In genomic region chr10:115558252-115558651, GRCh38 we compare ENCODE assay signal across 16 cellular contexts.
"Had no signal": no experiment of that assay in that cellular context is flagged by ENCODE, and none has a peak within 500 bp of the region (broad histone marks: within the 10 kb centered on the region; RNA-seq: fewer than 3 reads in every experiment).

No MANE protein-coding gene starts in this region.

- H3K27me3 Mint-ChIP-seq: naive thymus-derived CD8-positive, alpha-beta T cell had no signal

- H3K27me3 ChIP-seq: colonic mucosa, heart left ventricle, ovary, right atrium auricular region, sigmoid colon had no signal

- H3K36me3 ChIP-seq: colonic mucosa, heart left ventricle, ovary, right atrium auricular region, sigmoid colon had no signal

- H3K9me3 ChIP-seq: colonic mucosa, heart left ventricle, mucosa of descending colon, ovary, right atrium auricular region, sigmoid colon had no signal

- H3K4me1 Mint-ChIP-seq: naive thymus-derived CD8-positive, alpha-beta T cell had no signal

- H3K4me3 Mint-ChIP-seq: naive thymus-derived CD8-positive, alpha-beta T cell had no signal

- H3K27ac ChIP-seq: colonic mucosa, heart left ventricle, ovary, right atrium auricular region, sigmoid colon, skin epidermis had no signal

- DNase-seq: colonic mucosa; effector CD4-positive, alpha-beta T cell; heart left ventricle; hippocampal formation; left colon; left ventricle myocardium superior; mucosa of descending colon; naive thymus-derived CD8-positive, alpha-beta T cell; nucleus accumbens; ovary; sigmoid colon; stimulated activated CD4-positive, alpha-beta T cell treated with anti-CD3 and anti-CD28 coated beads, Interleukin-2, amount 100 ng/mL, for 24 hours; stimulated activated naive CD4-positive, alpha-beta T cell; trophoblast cell had no signal

- H3K4me1 ChIP-seq: colonic mucosa, heart left ventricle, right atrium auricular region, sigmoid colon had no signal

- H3K27ac Mint-ChIP-seq: naive thymus-derived CD8-positive, alpha-beta T cell had no signal

- H3K4me3 ChIP-seq: colonic mucosa, heart left ventricle, mucosa of descending colon, ovary, right atrium auricular region, sigmoid colon, skin epidermis had no signal

- H3K36me3 Mint-ChIP-seq: naive thymus-derived CD8-positive, alpha-beta T cell had no signal

- ATAC-seq: heart left ventricle; left colon; left ventricle myocardium superior; mucosa of descending colon; naive thymus-derived CD8-positive, alpha-beta T cell had no signal
